24 cellular contexts compared by ENCODE assay signal in genomic region chr3:74617786-74618185, GRCh38. TPM values are rescaled to one million over a fixed set of nuclear protein-coding genes. Genes with fewer than 3 reads are reported as not detected.
"Had no signal": no experiment of that assay in that cellular context is flagged by ENCODE, and none has a peak within 500 bp of the region (broad histone marks: within the 10 kb centered on the region; RNA-seq: fewer than 3 reads in every experiment).

No MANE protein-coding gene starts in this region.

- DNase-seq: dermis blood vessel endothelial cell; dorsolateral prefrontal cortex; effector CD4-positive, alpha-beta T cell; effector memory CD4-positive, alpha-beta T cell; foreskin keratinocyte; heart left ventricle; hypothalamus; immature natural killer cell; islet precursor cell; kidney; kidney glomerular epithelial cell; left colon; left ventricle myocardium inferior; lower lobe of right lung; mesenchymal stem cell; mucosa of descending colon; naive B cell; naive thymus-derived CD8-positive, alpha-beta T cell had no signal

- H3K27ac Mint-ChIP-seq: immature natural killer cell; mesothelial cell of epicardium; naive B cell; naive thymus-derived CD8-positive, alpha-beta T cell had no signal

- H3K4me3 Mint-ChIP-seq: immature natural killer cell; mesothelial cell of epicardium; naive B cell; naive thymus-derived CD8-positive, alpha-beta T cell had no signal

- H3K9me3 Mint-ChIP-seq: mesothelial cell of epicardium had no signal

- H3K4me1 Mint-ChIP-seq: immature natural killer cell; naive B cell; naive thymus-derived CD8-positive, alpha-beta T cell had no signal

- ATAC-seq: foreskin keratinocyte; gastroesophageal sphincter; heart left ventricle; left colon; left lobe of liver; lower lobe of right lung; mucosa of descending colon; naive thymus-derived CD8-positive, alpha-beta T cell had no signal

- H3K36me3 Mint-ChIP-seq: immature natural killer cell; mesothelial cell of epicardium; naive B cell; naive thymus-derived CD8-positive, alpha-beta T cell had no signal

- H3K4me3 ChIP-seq: coronary artery, dorsolateral prefrontal cortex, esophagus muscularis mucosa, gastroesophageal sphincter, heart left ventricle, hepatocyte, left ventricle myocardium inferior, lower lobe of right lung, mucosa of descending colon had no signal

RNA-seq across cellular contexts. Expression of gene CNTN3, which starts 3.3 kb away (rescaled TPM):
- polyA plus RNA-seq: immature natural killer cell; naive thymus-derived CD8-positive, alpha-beta T cell had no signal
